Comparison of ENCODE assay signal across 13 cellular contexts in the genomic region with DNA sequence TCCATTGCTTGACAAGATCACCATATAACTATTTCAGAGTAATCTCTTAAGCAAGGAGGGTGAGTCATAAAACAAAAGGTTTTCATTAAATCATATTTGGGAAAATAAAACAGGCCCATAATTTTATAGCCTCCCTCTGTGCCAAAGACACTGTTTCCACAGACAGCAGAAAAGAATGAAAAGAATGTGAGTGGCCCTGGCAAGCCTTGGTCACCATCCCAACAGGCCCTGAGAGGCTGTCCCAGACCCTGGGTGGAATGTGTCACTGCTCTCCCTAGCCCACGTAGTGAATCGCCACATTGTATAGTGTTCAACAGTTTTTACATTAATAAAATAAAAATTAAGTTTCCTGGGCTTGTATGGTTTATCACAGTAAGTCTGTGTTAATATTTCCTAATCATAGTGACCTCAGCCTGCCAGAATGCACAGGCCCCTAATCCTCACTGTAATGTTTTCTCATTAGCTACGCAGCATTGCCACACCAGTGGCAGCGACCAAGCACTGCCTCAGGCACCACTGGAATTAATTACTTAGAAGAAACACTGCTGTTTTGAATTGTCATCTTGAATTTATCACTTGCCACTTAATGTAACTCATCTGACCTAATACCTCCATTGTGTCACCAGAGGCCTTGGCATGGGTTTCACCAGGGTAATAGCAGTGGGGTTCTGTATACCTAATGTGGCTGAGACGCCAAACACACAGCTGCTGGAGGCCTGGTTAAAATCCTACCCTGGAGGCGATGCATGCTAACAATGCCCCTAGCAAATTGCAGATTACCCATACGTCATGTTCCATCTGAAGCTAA.
DNase-seq lines count a peak whose midpoint lies in the region; ATAC-seq and TF ChIP-seq lines count a peak whose summit lies in the region.
"Had no signal": no experiment of that assay in that cellular context is flagged by ENCODE, and none has a peak within 500 bp of the region (broad histone marks: within the 10 kb centered on the region; RNA-seq: fewer than 3 reads in every experiment).

No MANE protein-coding gene starts in this region.

- H3K9me3 ChIP-seq in adipocyte (ENCODE audit: control insufficient read depth, low read length): no peaks in the 10 kb centered on the region
- no peaks in the 10 kb centered on the region for H3K9me3 ChIP-seq in right cardiac atrium (ENCODE audit: control insufficient read depth, low read length)
- peaks cover 0 to 2% (median 0%) of the 10 kb centered on the region in 5 donors for H3K9me3 ChIP-seq in subcutaneous abdominal adipose tissue (ENCODE audit: control insufficient read depth in 5 of 5, low read length in 5 of 5)
- H3K9me3 ChIP-seq: Peyer's patch had no signal

- ATAC-seq in right cardiac atrium: peak; percentile 81 to 87

- H3K27me3 ChIP-seq in adipocyte (replicated peaks; ENCODE audit: control insufficient read depth, insufficient read depth, low read length) (no peaks in the 10 kb centered on the region), right cardiac atrium (ENCODE audit: control insufficient read depth, insufficient read depth) (no peaks in the 10 kb centered on the region), subcutaneous abdominal adipose tissue (ENCODE audit: control insufficient read depth in 5 of 5, insufficient read depth in 4 of 5, low read length in 5 of 5) (no peaks in the 10 kb centered on the region), H7 (ENCODE audit: control insufficient read depth, insufficient read depth, low read length) (no peaks in the 10 kb centered on the region)
- H3K27me3 ChIP-seq: Peyer's patch had no signal

- H3K9ac ChIP-seq in adipocyte (ENCODE audit: low read length): peak overlapping the region; percentile 77
- peak overlapping the region in 3 of 5 donors; percentile 2 to 48 (median 32) for H3K9ac ChIP-seq in subcutaneous abdominal adipose tissue (ENCODE audit: low read length in 5 of 5)

- CTCF ChIA-PET in HEK293T (lab: Yijun Ruan, JAX): interaction anchor here (1.5 kb wide), 1 partner anchor 22 kb away, joined by 6 read pairs; no protein-coding TSS in a partner anchor

- H3K27ac ChIP-seq in right cardiac atrium (ENCODE audit: low read length) (peak overlapping the region; percentile 72), subcutaneous abdominal adipose tissue (ENCODE audit: low read depth, low read length) (peak overlapping the region; percentile 79)
- H3K27ac ChIP-seq: Peyer's patch had no signal

- no peak for DNase-seq in HEK293T (ENCODE audit: extremely low spot score)
- DNase-seq in adipocyte (ENCODE audit: low read depth): peak; percentile 96
- peak; percentile 24 to 59 (median 46) for DNase-seq in right cardiac atrium
- no peak for DNase-seq in SW 1271 (lab: John Stamatoyannopoulos, UW)
- DNase-seq in GM19238 (ENCODE audit: insufficient read length, low spot score): no peak
- no peak for DNase-seq in GM10266 (ENCODE audit: extremely low spot score)
- no peak for DNase-seq in H7
- DNase-seq: activated CD4-positive, alpha-beta T cell treated with anti-CD3 and anti-CD28 coated beads for 1 hour; activated naive CD8-positive, alpha-beta T cell treated with anti-CD3 and anti-CD28 coated beads, Interleukin-2, amount 10 ng/mL, durations not matched to agents 7 days and 5 days; MV-4-11; Peyer's patch; substantia nigra had no signal

- H3K36me3 ChIP-seq in adipocyte (ENCODE audit: control insufficient read depth, insufficient read depth, low read length, severe bottlenecking): no peaks in the 10 kb centered on the region
- no peaks in the 10 kb centered on the region for H3K36me3 ChIP-seq in subcutaneous abdominal adipose tissue (ENCODE audit: control insufficient read depth in 5 of 5, insufficient read depth in 5 of 5, low read length in 5 of 5)
- H3K36me3 ChIP-seq in H7 (replicated peaks; ENCODE audit: control insufficient read depth, insufficient read depth, low read length): no peaks in the 10 kb centered on the region
- H3K36me3 ChIP-seq: Peyer's patch had no signal

- WGBS in right cardiac atrium: 59% methylated on average over 7 of the region's 7 CpGs

- POLR2A ChIA-PET in HEK293T (lab: Yijun Ruan, JAX): no interaction called here

- intact Hi-C loops in right cardiac atrium (cut with DNase I): no loop called here

- H3K4me3 ChIP-seq in adipocyte (ENCODE audit: low read length): peak overlapping the region; percentile 41
- no peak overlapping the region for H3K4me3 ChIP-seq in right cardiac atrium (ENCODE audit: low read length)
- no peak overlapping the region for H3K4me3 ChIP-seq in subcutaneous abdominal adipose tissue (ENCODE audit: low read depth in 1 of 5, low read length in 5 of 5)
- no peak overlapping the region for H3K4me3 ChIP-seq in H7 (ENCODE audit: insufficient read depth, low read depth, low read length)
- H3K4me3 ChIP-seq: Peyer's patch had no signal

- H3K4me1 ChIP-seq in adipocyte (ENCODE audit: control insufficient read depth, insufficient read depth, low read length) (peaks cover 42% of the 10 kb centered on the region), right cardiac atrium (ENCODE audit: control insufficient read depth, insufficient read depth, low read length) (peaks cover 2% of the 10 kb centered on the region), subcutaneous abdominal adipose tissue (ENCODE audit: control insufficient read depth in 5 of 5, insufficient read depth in 5 of 5, low read length in 5 of 5) (peaks cover 0 to 17% (median 9%) of the 10 kb centered on the region in 5 donors)
- H3K4me1 ChIP-seq: Peyer's patch had no signal

- TF ChIP-seq CTCF in GM10266 (IDR thresholded peaks at IDR 0.05; ENCODE audit: control insufficient read depth, insufficient read depth, low read depth, missing control alignments): no peak

TF ChIP-seq in HEK293T, 16 proteins besides CTCF, POLR2A, EP300 and RAD21:
- TF ChIP-seq L3MBTL2 (conservative IDR thresholded peaks at IDR 0.05) (no peak), HDGF (IDR thresholded peaks at IDR 0.05; ENCODE audit: borderline replicate concordance) (no peak), FOXA1 (IDR thresholded peaks at IDR 0.05) (no peak)
- TF ChIP-seq, protein P1, sequence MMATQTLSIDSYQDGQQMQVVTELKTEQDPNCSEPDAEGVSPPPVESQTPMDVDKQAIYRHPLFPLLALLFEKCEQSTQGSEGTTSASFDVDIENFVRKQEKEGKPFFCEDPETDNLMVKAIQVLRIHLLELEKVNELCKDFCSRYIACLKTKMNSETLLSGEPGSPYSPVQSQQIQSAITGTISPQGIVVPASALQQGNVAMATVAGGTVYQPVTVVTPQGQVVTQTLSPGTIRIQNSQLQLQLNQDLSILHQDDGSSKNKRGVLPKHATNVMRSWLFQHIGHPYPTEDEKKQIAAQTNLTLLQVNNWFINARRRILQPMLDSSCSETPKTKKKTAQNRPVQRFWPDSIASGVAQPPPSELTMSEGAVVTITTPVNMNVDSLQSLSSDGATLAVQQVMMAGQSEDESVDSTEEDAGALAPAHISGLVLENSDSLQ (IDR thresholded peaks at IDR 0.05): 0 out of 2 replicates have a peak, but pooled peaks have one; percentile 4
TF ChIP-seq in HEK293T: peak in this region for 1.

Comparison
In these comparisons a context has a peak if more than half of its experiments do, and no peak if none do; other contexts are left out.
1. DNase-seq: peak in adipocyte (single experiment) and right cardiac atrium (3 of 3); none in HEK293T (single experiment), SW 1271 (0 of 2), GM19238 (single experiment), GM10266 (single experiment) and H7 (single experiment).